ENCODE assay signal across 9 cellular contexts in genomic region chr22:44181033-44181911, GRCh38. TPM values are rescaled to one million over a fixed set of nuclear protein-coding genes. Genes with fewer than 3 reads are reported as not detected.
A peak's percentile ranks its signal among the peaks of the same experiment; 100 is the strongest.
DNase-seq lines count a peak whose midpoint lies in the region; ATAC-seq and TF ChIP-seq lines count a peak whose summit lies in the region.
"Had no signal": no experiment of that assay in that cellular context is flagged by ENCODE, and none has a peak within 500 bp of the region (broad histone marks: within the 10 kb centered on the region; RNA-seq: fewer than 3 reads in every experiment).

No MANE protein-coding gene starts in this region.

- no peak for TF ChIP-seq CTCF in SK-N-SH (IDR thresholded peaks at IDR 0.05)

- no peak for TF ChIP-seq RAD21 in SK-N-SH (IDR thresholded peaks at IDR 0.05; ENCODE audit: low read length)

- no peak overlapping the region for H3K4me2 ChIP-seq in SK-N-SH

- CTCF ChIA-PET in SK-N-SH (lab: Yijun Ruan, JAX) = interaction anchor here (1.0 to 1.8 kb wide), 4 partner anchors 70 to 444 kb away, joined by 3 to 6 read pairs (median 3); no protein-coding TSS in a partner anchor

- no peak for TF ChIP-seq EP300 in SK-N-SH (IDR thresholded peaks at IDR 0.05; ENCODE audit: borderline replicate concordance in 1 of 2, low read depth in 1 of 2, low read length in 1 of 2)

- H3F3A ChIP-seq in SK-N-SH (replicated peaks; ENCODE audit: insufficient read depth) = peaks cover 9% of the 10 kb centered on the region

- 75% methylated on average over 31 of the region's 40 CpGs for WGBS in SK-N-SH (ENCODE audit: low lambda C conversion rate)

- no peak overlapping the region for H3K27ac ChIP-seq in SK-N-SH (ENCODE audit: low read depth in 2 of 2, low read length in 1 of 2)
- H3K27ac ChIP-seq: VCaP had no signal

- DNase-seq in SK-N-SH (no peak), DMS153 (lab: John Stamatoyannopoulos, UW) (no peak), GOT3 (lab: John Stamatoyannopoulos, UW) (no peak), HuH-7 (ENCODE audit: low spot score) (no peak)
- peak; percentile 65 to 67 for DNase-seq in activated CD4-positive, alpha-beta T cell treated with anti-CD3 and anti-CD28 coated beads, Interleukin-2, amount 50 U/mL, for 4 hours
- DNase-seq in stimulated activated CD4-positive, alpha-beta T cell treated with anti-CD3 and anti-CD28 coated beads, Interleukin-4, amount 100 ng/mL, for 1 hour = peak; percentile 66

- H3K4me1 ChIP-seq in SK-N-SH (ENCODE audit: control insufficient read depth in 1 of 2, insufficient read depth in 2 of 2, low read depth in 1 of 2, low read length in 1 of 2) = no peaks in the 10 kb centered on the region; a peak in 1 of 4 replicates

- H3K9me2 ChIP-seq in SK-N-SH = no peaks in the 10 kb centered on the region

- H4K20me1 ChIP-seq in SK-N-SH (ENCODE audit: insufficient read depth) = no peaks in the 10 kb centered on the region

- H2AFZ ChIP-seq in SK-N-SH (ENCODE audit: low read depth) = no peak overlapping the region

- H3K9me3 ChIP-seq in SK-N-SH = no peaks in the 10 kb centered on the region

- no peak overlapping the region for H3K4me3 ChIP-seq in SK-N-SH (ENCODE audit: low read depth in 2 of 2, low read length in 1 of 2)

- ATAC-seq in SK-N-SH treated with all-trans-retinoic acid at 6 μM for 48 hours (no peak), esophagus mucosa (peak; percentile 27)

- POLR2A ChIA-PET in SK-N-SH (lab: Yijun Ruan, JAX) = interaction anchor here (0.6 kb wide), 1 partner anchor 116 kb away, joined by 3 read pairs; no protein-coding TSS in a partner anchor

- no peaks in the 10 kb centered on the region for H3K36me3 ChIP-seq in SK-N-SH (replicated peaks in 1 of 2; ENCODE audit: control insufficient read depth in 1 of 2, insufficient read depth in 2 of 2, low read length in 1 of 2)

- no peaks in the 10 kb centered on the region for H3K27me3 ChIP-seq in SK-N-SH (ENCODE audit: insufficient read depth)

- no peaks in the 10 kb centered on the region for H3K79me2 ChIP-seq in SK-N-SH (ENCODE audit: insufficient read depth)

- H3K9ac ChIP-seq in SK-N-SH = no peak overlapping the region

TF ChIP-seq in SK-N-SH treated with all-trans-retinoic acid at 6 μM for 48 hours, 23 proteins besides CTCF, POLR2A, EP300 and RAD21:
- TF ChIP-seq ZFP3 (CRISPR knock-in tag; IDR thresholded peaks at IDR 0.05) (peak; percentile 95), POU6F1 (CRISPR knock-in tag; IDR thresholded peaks at IDR 0.05; ENCODE audit: borderline replicate concordance, low read depth) (no peak), ARNTL (CRISPR knock-in tag; IDR thresholded peaks at IDR 0.05; ENCODE audit: borderline replicate concordance, low read depth) (no peak), CSDC2 (CRISPR knock-in tag; IDR thresholded peaks at IDR 0.05) (no peak), ZNF70 (CRISPR knock-in tag; IDR thresholded peaks at IDR 0.05) (no peak)

TF ChIP-seq in SK-N-SH, 30 proteins besides CTCF, POLR2A, EP300 and RAD21:
- TF ChIP-seq RCOR1 (IDR thresholded peaks at IDR 0.05; ENCODE audit: low read length) = no peak
- no peak for TF ChIP-seq RFX5 (IDR thresholded peaks at IDR 0.05; ENCODE audit: low read length)
- TF ChIP-seq POLR2AphosphoS5 (IDR thresholded peaks at IDR 0.05; ENCODE audit: low read depth, low read length) = no peak
- TF ChIP-seq JUND (IDR thresholded peaks at IDR 0.05) = no peak
- TF ChIP-seq TAF1 (IDR thresholded peaks at IDR 0.05; ENCODE audit: borderline replicate concordance, low read depth, low read length) = no peak
- TF ChIP-seq MXI1 (IDR thresholded peaks at IDR 0.05; ENCODE audit: low read depth, low read length) = no peak
- TF ChIP-seq GATA2 (CRISPR knock-in tag; IDR thresholded peaks at IDR 0.05) = no peak
- TF ChIP-seq FOSL2 (IDR thresholded peaks at IDR 0.05; ENCODE audit: borderline replicate concordance, low read depth) = no peak
- TF ChIP-seq MEF2A (IDR thresholded peaks at IDR 0.05; ENCODE audit: borderline replicate concordance, low read depth) = no peak
- TF ChIP-seq MAX (IDR thresholded peaks at IDR 0.05; ENCODE audit: low read depth) = no peak
- no peak for TF ChIP-seq USF1 (IDR thresholded peaks at IDR 0.05; ENCODE audit: borderline replicate concordance, low read depth)
- TF ChIP-seq, protein P1, sequence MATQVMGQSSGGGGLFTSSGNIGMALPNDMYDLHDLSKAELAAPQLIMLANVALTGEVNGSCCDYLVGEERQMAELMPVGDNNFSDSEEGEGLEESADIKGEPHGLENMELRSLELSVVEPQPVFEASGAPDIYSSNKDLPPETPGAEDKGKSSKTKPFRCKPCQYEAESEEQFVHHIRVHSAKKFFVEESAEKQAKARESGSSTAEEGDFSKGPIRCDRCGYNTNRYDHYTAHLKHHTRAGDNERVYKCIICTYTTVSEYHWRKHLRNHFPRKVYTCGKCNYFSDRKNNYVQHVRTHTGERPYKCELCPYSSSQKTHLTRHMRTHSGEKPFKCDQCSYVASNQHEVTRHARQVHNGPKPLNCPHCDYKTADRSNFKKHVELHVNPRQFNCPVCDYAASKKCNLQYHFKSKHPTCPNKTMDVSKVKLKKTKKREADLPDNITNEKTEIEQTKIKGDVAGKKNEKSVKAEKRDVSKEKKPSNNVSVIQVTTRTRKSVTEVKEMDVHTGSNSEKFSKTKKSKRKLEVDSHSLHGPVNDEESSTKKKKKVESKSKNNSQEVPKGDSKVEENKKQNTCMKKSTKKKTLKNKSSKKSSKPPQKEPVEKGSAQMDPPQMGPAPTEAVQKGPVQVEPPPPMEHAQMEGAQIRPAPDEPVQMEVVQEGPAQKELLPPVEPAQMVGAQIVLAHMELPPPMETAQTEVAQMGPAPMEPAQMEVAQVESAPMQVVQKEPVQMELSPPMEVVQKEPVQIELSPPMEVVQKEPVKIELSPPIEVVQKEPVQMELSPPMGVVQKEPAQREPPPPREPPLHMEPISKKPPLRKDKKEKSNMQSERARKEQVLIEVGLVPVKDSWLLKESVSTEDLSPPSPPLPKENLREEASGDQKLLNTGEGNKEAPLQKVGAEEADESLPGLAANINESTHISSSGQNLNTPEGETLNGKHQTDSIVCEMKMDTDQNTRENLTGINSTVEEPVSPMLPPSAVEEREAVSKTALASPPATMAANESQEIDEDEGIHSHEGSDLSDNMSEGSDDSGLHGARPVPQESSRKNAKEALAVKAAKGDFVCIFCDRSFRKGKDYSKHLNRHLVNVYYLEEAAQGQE (IDR thresholded peaks at IDR 0.05; ENCODE audit: low read depth, low read length) = no peak
- no peak for TF ChIP-seq TEAD4 (IDR thresholded peaks at IDR 0.05; ENCODE audit: borderline replicate concordance, insufficient read depth)
- no peak for TF ChIP-seq GABPA (IDR thresholded peaks at IDR 0.05; ENCODE audit: low read depth)

RNA-seq across cellular contexts. Expression of gene PARVG, which starts 0.5 kb away (rescaled TPM):
- polyA plus RNA-seq in SK-N-SH (2012; rRNA removed) = 0.05 TPM in 1 of 2 replicates, not detected in the other
- polyA plus RNA-seq in SK-N-SH (2012; cell fraction: cytosol; rRNA removed) = not detected in 2 replicates
- 0.04 TPM in 1 of 2 replicates, not detected in the other for polyA plus RNA-seq in SK-N-SH (2012; cell fraction: nucleus; rRNA removed)
- 2.1 TPM for total RNA-seq in esophagus mucosa

Comparison
In these comparisons a context has a peak if more than half of its experiments do, and no peak if none do; other contexts are left out.
1. DNase-seq: peak in activated CD4-positive, alpha-beta T cell treated with anti-CD3 and anti-CD28 coated beads, Interleukin-2, amount 50 U/mL, for 4 hours (2 of 2) and stimulated activated CD4-positive, alpha-beta T cell treated with anti-CD3 and anti-CD28 coated beads, Interleukin-4, amount 100 ng/mL, for 1 hour (single experiment); none in SK-N-SH (single experiment), DMS153 (single experiment), GOT3 (single experiment) and HuH-7 (single experiment).